Comparison of ENCODE assay signal across 8 cellular contexts in genomic region chr14:94036328-94037167, GRCh38. TPM values are rescaled to one million over a fixed set of nuclear protein-coding genes. Genes with fewer than 3 reads are reported as not detected.
A peak's percentile ranks its signal among the peaks of the same experiment; 100 is the strongest.
DNase-seq lines count a peak whose midpoint lies in the region; ATAC-seq and TF ChIP-seq lines count a peak whose summit lies in the region.

No MANE protein-coding gene starts in this region.

- H3K9me2 ChIP-seq in Karpas-422 (replicated peaks; ENCODE audit: insufficient read depth, low read length) (no peaks in the 10 kb centered on the region), hepatocyte (replicated peaks; ENCODE audit: insufficient read depth) (no peaks in the 10 kb centered on the region)

- H2AFZ ChIP-seq in Karpas-422 (ENCODE audit: low read length), result no peak overlapping the region
- no peak overlapping the region for H2AFZ ChIP-seq in hepatocyte
- no peak overlapping the region for H2AFZ ChIP-seq in smooth muscle cell (ENCODE audit: low read depth)

- H3K4me3 ChIP-seq in Karpas-422 (ENCODE audit: low read length) (no peak overlapping the region), hepatocyte (no peak overlapping the region), smooth muscle cell (no peak overlapping the region)

- ATAC-seq in GM21723 (IDR thresholded peaks at IDR 0.05; ENCODE audit: unreplicated experiment), result peak; percentile 95
- ATAC-seq in GM18520 (IDR thresholded peaks at IDR 0.05; ENCODE audit: unreplicated experiment), result no peak

- H3K36me3 ChIP-seq in Karpas-422 (ENCODE audit: insufficient read depth, low read length), result no peaks in the 10 kb centered on the region
- H3K36me3 ChIP-seq in hepatocyte (replicated peaks; ENCODE audit: insufficient read depth, low read depth), result no peaks in the 10 kb centered on the region
- H3K36me3 ChIP-seq in smooth muscle cell (ENCODE audit: low read depth), result no peaks in the 10 kb centered on the region

- TF ChIP-seq CTCF in hepatocyte (IDR thresholded peaks at IDR 0.05; ENCODE audit: poor library complexity) (peak; percentile 68), smooth muscle cell (IDR thresholded peaks at IDR 0.05; ENCODE audit: borderline replicate concordance, insufficient read depth, poor library complexity, severe bottlenecking) (peak; percentile 68)

- H3K79me2 ChIP-seq in Karpas-422 (ENCODE audit: low read length), result no peaks in the 10 kb centered on the region
- H3K79me2 ChIP-seq in hepatocyte, result no peaks in the 10 kb centered on the region
- no peaks in the 10 kb centered on the region for H3K79me2 ChIP-seq in smooth muscle cell (ENCODE audit: low read depth)

- H3K27ac ChIP-seq in Karpas-422 (ENCODE audit: low read length), result no peak overlapping the region
- H3K27ac ChIP-seq in hepatocyte, result no peak overlapping the region
- no peak overlapping the region for H3K27ac ChIP-seq in smooth muscle cell (ENCODE audit: low read depth)

- H3K27me3 ChIP-seq in Karpas-422 (ENCODE audit: low read length) (no peaks in the 10 kb centered on the region), hepatocyte (no peaks in the 10 kb centered on the region), smooth muscle cell (ENCODE audit: low read depth) (no peaks in the 10 kb centered on the region)

- H4K20me1 ChIP-seq in Karpas-422 (ENCODE audit: insufficient read depth, low read depth, low read length) (no peaks in the 10 kb centered on the region), hepatocyte (ENCODE audit: insufficient read depth, poor library complexity, severe bottlenecking) (no peaks in the 10 kb centered on the region), smooth muscle cell (ENCODE audit: low read depth) (peaks cover 5% of the 10 kb centered on the region)

- H3K9me3 ChIP-seq in Karpas-422 (ENCODE audit: low read length) (no peaks in the 10 kb centered on the region), hepatocyte (ENCODE audit: low read depth) (no peaks in the 10 kb centered on the region), smooth muscle cell (replicated peaks; ENCODE audit: low read depth) (no peaks in the 10 kb centered on the region)

- H3F3A ChIP-seq in smooth muscle cell (ENCODE audit: low read depth), result no peaks in the 10 kb centered on the region

- H3K4me1 ChIP-seq in Karpas-422 (ENCODE audit: low read length), result no peaks in the 10 kb centered on the region
- H3K4me1 ChIP-seq in hepatocyte (ENCODE audit: insufficient read depth), result no peaks in the 10 kb centered on the region
- H3K4me1 ChIP-seq in smooth muscle cell (ENCODE audit: low read depth), result no peaks in the 10 kb centered on the region

- no peak overlapping the region for H3K9ac ChIP-seq in Karpas-422 (ENCODE audit: low read length)
- no peak overlapping the region for H3K9ac ChIP-seq in smooth muscle cell (ENCODE audit: low read depth)

- H3K4me2 ChIP-seq in Karpas-422 (ENCODE audit: low read depth, low read length, poor library complexity, severe bottlenecking) (no peak overlapping the region), hepatocyte (no peak overlapping the region), smooth muscle cell (no peak overlapping the region)

- 37% methylated on average over 12 of the region's 12 CpGs for WGBS in hepatocyte (ENCODE audit: low lambda C conversion rate, missing lambda C conversion rate)
- 28% methylated on average over 12 of the region's 12 CpGs for WGBS in smooth muscle cell (ENCODE audit: low lambda C conversion rate)

- DNase-seq in ELR (ENCODE audit: low read depth) (peak; percentile 88), Karpas-422 (peak; percentile 95), T-helper 2 cell (peak; percentile 41 to 80 (median 59)), amniotic stem cell (lab: John Stamatoyannopoulos, UW) (peak; percentile 27), hepatocyte (ENCODE audit: low spot score) (peak; percentile 80), smooth muscle cell (lab: John Stamatoyannopoulos, UW; ENCODE audit: unreplicated experiment) (peak; percentile 27)

RNA-seq across cellular contexts. Expression of gene OTUB2, which starts 10.4 kb away (rescaled TPM):
- not detected in 2 replicates for total RNA-seq in Karpas-422 (2014; rRNA removed; shearing (Covaris generic); ENCODE audit: low replicate concordance)
- 2.1 and 2.7 TPM in 2 replicates for total RNA-seq in hepatocyte
- polyA plus RNA-seq in hepatocyte, result 1.5 and 2.8 TPM in 2 replicates
- 2.4 and 5.1 TPM in 2 replicates for total RNA-seq in smooth muscle cell
- 1.7 and 4.0 TPM in 2 replicates for polyA plus RNA-seq in smooth muscle cell

RNA-seq across cellular contexts. Expression of gene CCDC197, which starts 39.4 kb away (rescaled TPM):
- not detected in 2 replicates for total RNA-seq in Karpas-422 (2014; rRNA removed; shearing (Covaris generic); ENCODE audit: low replicate concordance)
- total RNA-seq in hepatocyte (not detected in 2 replicates), smooth muscle cell (not detected in 2 replicates)
- polyA plus RNA-seq in hepatocyte (not detected in 2 replicates), smooth muscle cell (not detected in 2 replicates)

RNA-seq across cellular contexts. Expression of gene DDX24, which starts 44.5 kb away (rescaled TPM):
- total RNA-seq in Karpas-422 (2014; rRNA removed; shearing (Covaris generic); ENCODE audit: low replicate concordance), result 217 and 248 TPM in 2 replicates
- 127 and 134 TPM in 2 replicates for total RNA-seq in hepatocyte
- 125 and 145 TPM in 2 replicates for polyA plus RNA-seq in hepatocyte
- total RNA-seq in smooth muscle cell, result 117 and 151 TPM in 2 replicates
- 118 and 127 TPM in 2 replicates for polyA plus RNA-seq in smooth muscle cell

RNA-seq across cellular contexts. Expression of gene IFI27L1, which starts 44.6 kb away (rescaled TPM):
- total RNA-seq in Karpas-422 (2014; rRNA removed; shearing (Covaris generic); ENCODE audit: low replicate concordance), result 7.8 and 17.6 TPM in 2 replicates
- total RNA-seq in hepatocyte (16.7 and 18.9 TPM in 2 replicates), smooth muscle cell (2.9 and 14.7 TPM in 2 replicates)
- polyA plus RNA-seq in hepatocyte (29.4 and 32.1 TPM in 2 replicates), smooth muscle cell (38.0 and 38.2 TPM in 2 replicates)

Comparison
In these comparisons a context has a peak if more than half of its experiments do, and no peak if none do; other contexts are left out.
1. DNase-seq: peak in every context shown above with its lines; median percentile 95 in Karpas-422; 88 in ELR; 80 in hepatocyte; 59 in T-helper 2 cell; 27 in amniotic stem cell; 27 in smooth muscle cell.